ENCODE assay signal across 7 cellular contexts in genomic region chr19:1886360-1886759, GRCh38. TPM values are rescaled to one million over a fixed set of nuclear protein-coding genes. Genes with fewer than 3 reads are reported as not detected.
DNase-seq lines count a peak whose midpoint lies in the region; ATAC-seq, FAIRE-seq and TF ChIP-seq lines count a peak whose summit lies in the region.
"Not testable (repeated sequence)": the region's sequence is repeated elsewhere in the genome, so short reads cannot be mapped to it uniquely, and the experiment has no call there.

No MANE protein-coding gene starts in this region.

- H3K79me2 ChIP-seq in K562 (ENCODE audit: control insufficient read depth, insufficient read depth, low read length): peaks cover 36% of the 10 kb centered on the region
- peaks cover 34% of the 10 kb centered on the region for H3K79me2 ChIP-seq in neural progenitor cell (ENCODE audit: low read depth)

- H3K27ac Mint-ChIP-seq in CD4-positive, alpha-beta memory T cell: peak overlapping the region in 4 of 7 donors; percentile 83 to 100 (median 88)
- H3K27ac Mint-ChIP-seq in neural progenitor cell: not testable (repeated sequence)

- ATAC-seq in K562: not testable (repeated sequence)

- WGBS in K562 (ENCODE audit: insufficient coverage, low coverage, missing lambda C conversion rate): 96% methylated on average over 15 of the region's 15 CpGs

- not testable (repeated sequence) for H3K27me3 Mint-ChIP-seq in CD4-positive, alpha-beta memory T cell
- peaks cover 15% of the 10 kb centered on the region for H3K27me3 Mint-ChIP-seq in neural progenitor cell (ENCODE audit: insufficient read depth, low read depth)

- H2AFZ ChIP-seq in K562 (ENCODE audit: low read depth, low read length); neural progenitor cell (replicated peaks): not testable (repeated sequence)

- peaks cover 14% of the 10 kb centered on the region for H3K9me1 ChIP-seq in K562 (ENCODE audit: control insufficient read depth, insufficient read depth, low read length)

- peaks cover 28% of the 10 kb centered on the region for H4K20me1 ChIP-seq in BLaER1
- H4K20me1 ChIP-seq in K562 (replicated peaks; ENCODE audit: control insufficient read depth, insufficient read depth, low read length): peaks cover 33% of the 10 kb centered on the region; the same call in 1 of the 2 replicates
- H4K20me1 ChIP-seq in neural progenitor cell (ENCODE audit: low read depth): peaks cover 27% of the 10 kb centered on the region

- H3K4me3 ChIP-seq in BLaER1; CD4-positive, alpha-beta memory T cell (ENCODE audit: low read length in 2 of 2); K562; left ventricle myocardium inferior; neural progenitor cell; uterus: not testable (repeated sequence)

- not testable (repeated sequence) for FAIRE-seq in K562 (lab: Jason Lieb, UNC)

- H3K36me3 Mint-ChIP-seq in CD4-positive, alpha-beta memory T cell: peaks cover 3 to 23% of the 10 kb centered on the region in 2 donors
- H3K36me3 Mint-ChIP-seq in neural progenitor cell: not testable (repeated sequence)

- not testable (repeated sequence) for BruUV-seq in K562 (replicated peaks; lab: Mats Ljungman, UMichigan)

- peaks cover 13 to 35% (median 31%) of the 10 kb centered on the region in 4 donors for H3K4me1 Mint-ChIP-seq in CD4-positive, alpha-beta memory T cell
- peaks cover 31% of the 10 kb centered on the region for H3K4me1 Mint-ChIP-seq in neural progenitor cell

- H3K27ac ChIP-seq in BLaER1; CD4-positive, alpha-beta memory T cell (ENCODE audit: low read depth, low read length); K562 (ENCODE audit: extremely low read depth, low read depth, low read length); neural progenitor cell: not testable (repeated sequence)
- H3K27ac ChIP-seq in RWPE1 (peak overlapping the region; percentile 82), left ventricle myocardium inferior (replicated peaks) (peak overlapping the region; percentile 58), uterus (peak overlapping the region; percentile 34 to 87)

- not testable (repeated sequence) for TF ChIP-seq EP300 in K562 (IDR thresholded peaks at IDR 0.05; ENCODE audit: low read length)

- not testable (repeated sequence) for H3K9me3 Mint-ChIP-seq in CD4-positive, alpha-beta memory T cell; neural progenitor cell

- CTCF ChIA-PET in CD4-positive, alpha-beta memory T cell (lab: Charles Lee; ENCODE audit: partially characterized antibody): interaction anchor here (1.2 kb wide), 1 partner anchor 8 kb away, joined by 4 read pairs; no protein-coding TSS in a partner anchor
- CTCF ChIA-PET in RWPE1 (lab: Yijun Ruan, JAX): interaction anchor here (0.7 kb wide), 1 partner anchor 217 kb away, joined by 4 read pairs; no protein-coding TSS in a partner anchor
- CTCF ChIA-PET in K562 (lab: Yijun Ruan, JAX; ENCODE audit: low intra/inter-chr PET ratio): not testable (repeated sequence)

- not testable (repeated sequence) for DNase-seq in CD4-positive, alpha-beta memory T cell; RWPE1 (ENCODE audit: low spot score); K562 (ENCODE audit: extremely low read depth in 1 of 4, low spot score in 3 of 4); left ventricle myocardium inferior; neural progenitor cell (ENCODE audit: low spot score); uterus

- POLR2A ChIA-PET in CD4-positive, alpha-beta memory T cell (lab: Charles Lee; ENCODE audit: partially characterized antibody): interaction anchor here (4.2 to 7.8 kb wide), 3 partner anchors 11 to 29 kb away, joined by 33 to 81 read pairs (median 41); no protein-coding TSS in a partner anchor
- POLR2A ChIA-PET in RWPE1 (lab: Yijun Ruan, JAX; ENCODE audit: low non-redundant PET): not testable (repeated sequence)
- POLR2A ChIA-PET in K562 (lab: Yijun Ruan, JAX): interaction anchor here (0.7 kb wide), 1 partner anchor 11 kb away, joined by 5 read pairs; no protein-coding TSS in a partner anchor

- not testable (repeated sequence) for H3K36me3 ChIP-seq in BLaER1; CD4-positive, alpha-beta memory T cell (ENCODE audit: insufficient read depth, low read length); left ventricle myocardium inferior; neural progenitor cell; uterus
- peaks cover 20% of the 10 kb centered on the region; the same call in 2 of the 3 replicates for H3K36me3 ChIP-seq in K562 (ENCODE audit: control insufficient read depth, insufficient read depth, low read length)

- not testable (repeated sequence) for H3K27me3 ChIP-seq in BLaER1; CD4-positive, alpha-beta memory T cell (ENCODE audit: insufficient read depth, low read length); K562 (ENCODE audit: control insufficient read depth in 2 of 2, insufficient read depth in 2 of 2, low read length in 2 of 2); left ventricle myocardium inferior (ENCODE audit: low read depth); neural progenitor cell; uterus

- H3K4me2 ChIP-seq in BLaER1: peak overlapping the region; percentile 32
- H3K4me2 ChIP-seq in K562 (ENCODE audit: insufficient read depth, low read length); neural progenitor cell: not testable (repeated sequence)

- intact Hi-C loops in CD4-positive, alpha-beta memory T cell (cut with micrococcal nuclease); K562 (cut with micrococcal nuclease); left ventricle myocardium inferior (cut with micrococcal nuclease); uterus (cut with DNase I; ENCODE audit: low total_unique reads): not testable (repeated sequence)

- H3K9me3 ChIP-seq in BLaER1; CD4-positive, alpha-beta memory T cell (ENCODE audit: control insufficient read depth in 1 of 2, low read length in 2 of 2); K562 (replicated peaks; ENCODE audit: control insufficient read depth, insufficient read depth, low read depth, low read length); left ventricle myocardium inferior (replicated peaks); neural progenitor cell (ENCODE audit: low read depth); uterus: not testable (repeated sequence)

- not testable (repeated sequence) for H3K9ac ChIP-seq in BLaER1; K562 (ENCODE audit: insufficient read depth in 1 of 2, low read depth in 2 of 2, low read length in 2 of 2); neural progenitor cell

- not testable (repeated sequence) for TF ChIP-seq RAD21 in K562 (CRISPR knock-in tag; conservative IDR thresholded peaks at IDR 0.05 in 1 of 2, IDR thresholded peaks at IDR 0.05 in 1 of 2)

- TF ChIP-seq CTCF in RWPE1 (conservative IDR thresholded peaks at IDR 0.05; ENCODE audit: low read depth); K562 (IDR thresholded peaks at IDR 0.05 in 2 of 3, conservative IDR thresholded peaks at IDR 0.05 in 1 of 3; ENCODE audit: insufficient read depth in 2 of 3, low read depth in 1 of 3, low read length in 3 of 3); left ventricle myocardium inferior (IDR thresholded peaks at IDR 0.05; ENCODE audit: borderline replicate concordance); neural progenitor cell (IDR thresholded peaks at IDR 0.05); uterus (IDR thresholded peaks at IDR 0.05): not testable (repeated sequence)

- in situ Hi-C loops in K562 (cut with MboI): not testable (repeated sequence)

- H3K4me3 Mint-ChIP-seq in CD4-positive, alpha-beta memory T cell: not testable (repeated sequence)
- peak overlapping the region; percentile 89 for H3K4me3 Mint-ChIP-seq in neural progenitor cell

- H3F3A ChIP-seq in neural progenitor cell (ENCODE audit: low read depth): peaks cover 29% of the 10 kb centered on the region

- not testable (repeated sequence) for TF ChIP-seq POLR2A in K562 (conservative IDR thresholded peaks at IDR 0.05); uterus (IDR thresholded peaks at IDR 0.05)

- H3K4me1 ChIP-seq in BLaER1: peaks cover 55% of the 10 kb centered on the region
- peaks cover 31% of the 10 kb centered on the region for H3K4me1 ChIP-seq in CD4-positive, alpha-beta memory T cell (ENCODE audit: insufficient read depth, low read length)
- H3K4me1 ChIP-seq in K562 (replicated peaks in 1 of 2; ENCODE audit: control insufficient read depth in 2 of 2, insufficient read depth in 2 of 2, low read length in 2 of 2): peaks cover 31 to 62% of the 10 kb centered on the region in 2 experiments
- peaks cover 45% of the 10 kb centered on the region for H3K4me1 ChIP-seq in left ventricle myocardium inferior
- H3K4me1 ChIP-seq in neural progenitor cell: peaks cover 34% of the 10 kb centered on the region
- peaks cover 0 to 22% of the 10 kb centered on the region in 2 donors for H3K4me1 ChIP-seq in uterus

RNA-seq across cellular contexts. Expression of gene ABHD17A, which starts 1.1 kb away (rescaled TPM):
- total RNA-seq in CD4-positive, alpha-beta memory T cell: 100 to 1,000 TPM; 106 to 109 TPM
- 100 to 1,000 TPM; 138 to 204 TPM for polyA plus RNA-seq in CD4-positive, alpha-beta memory T cell
- total RNA-seq in K562 (2011; cell fraction: chromatin; rRNA removed; ENCODE audit: low replicate concordance): 29.4 and 87.9 TPM in 2 replicates
- 61.7 and 67.8 TPM in 2 replicates for total RNA-seq in K562 (2011; cell fraction: nucleolus; rRNA removed)
- total RNA-seq in K562 (2011; cell fraction: nucleoplasm; rRNA removed): 40.1 and 45.4 TPM in 2 replicates
- total RNA-seq in K562 (2014; rRNA removed) (135 and 157 TPM in 2 replicates), K562 (2014; rRNA removed; fragmentation: Illumina TruSeq; extraction: Trizol) (0.93 and 1.5 TPM in 2 replicates), K562 (2015; rRNA removed; fragmentation: Illumina TruSeq; extraction: Trizol) (18.9 and 26.5 TPM in 2 replicates), K562 (2021) (84.2 and 87.7 TPM in 2 replicates), left ventricle myocardium inferior (55.6 TPM), neural progenitor cell (ENCODE audit: low replicate concordance) (20.2 and 87.0 TPM in 2 replicates), uterus (100 to 1,000 TPM in 1 of 4 donors, 10 to 100 TPM in 3; 33.8 to 142 (median 63.7) TPM)
- polyA plus RNA-seq in K562 (2011; rRNA removed) (24.6 and 45.3 TPM in 2 replicates), K562 (2014; fragmentation: Illumina TruSeq; extraction: Trizol) (3.6 and 16.9 TPM in 2 replicates), K562 (2014; fragmentation: Nextera tagmentation; extraction: Ambion mirVana) (under 1 TPM in 1 of 2 experiments, not detected in 1; 0.04 TPM), K562 (2014; rRNA removed) (95.1 and 99.0 TPM in 2 replicates)
- 54.2 and 174 TPM in 2 replicates for polyA plus RNA-seq in K562 (2011; cell fraction: cytosol; rRNA removed)
- polyA plus RNA-seq in K562 (2011; cell fraction: nucleus; rRNA removed): 117 and 184 TPM in 2 replicates
- 47.5 and 74.5 TPM in 2 replicates for polyA plus RNA-seq in K562 (2012)
- 6.9 and 11.0 TPM in 2 replicates for polyA minus RNA-seq in K562 (2011; rRNA and poly(A)+ RNA removed)
- polyA minus RNA-seq in K562 (2011; cell fraction: cytosol; rRNA and poly(A)+ RNA removed): 26.1 and 39.4 TPM in 2 replicates
- polyA minus RNA-seq in K562 (2011; cell fraction: nucleus; rRNA and poly(A)+ RNA removed): 15.3 and 15.8 TPM in 2 replicates

RNA-seq across cellular contexts. Expression of gene ADAT3, which starts 18.8 kb away (rescaled TPM):
- 1 to 10 TPM; 3.7 to 4.9 TPM for total RNA-seq in CD4-positive, alpha-beta memory T cell
- 1 to 10 TPM; 1.4 to 3.9 TPM for polyA plus RNA-seq in CD4-positive, alpha-beta memory T cell
- total RNA-seq in K562 (2011; cell fraction: chromatin; rRNA removed; ENCODE audit: low replicate concordance): 6.3 and 20.5 TPM in 2 replicates
- 18.0 and 18.5 TPM in 2 replicates for total RNA-seq in K562 (2011; cell fraction: nucleolus; rRNA removed)
- total RNA-seq in K562 (2011; cell fraction: nucleoplasm; rRNA removed): 5.6 and 6.9 TPM in 2 replicates
- total RNA-seq in K562 (2014; rRNA removed) (7.8 and 10.4 TPM in 2 replicates), K562 (2014; rRNA removed; fragmentation: Illumina TruSeq; extraction: Trizol) (not detected in 2 replicates), K562 (2015; rRNA removed; fragmentation: Illumina TruSeq; extraction: Trizol) (0.72 and 1.7 TPM in 2 replicates), K562 (2021) (15.1 and 15.6 TPM in 2 replicates), left ventricle myocardium inferior (1.8 TPM), neural progenitor cell (ENCODE audit: low replicate concordance) (2.4 and 6.5 TPM in 2 replicates), uterus (1 to 10 TPM; 1.0 to 5.5 (median 2.8) TPM)
- polyA plus RNA-seq in K562 (2011; rRNA removed) (0.67 and 1.1 TPM in 2 replicates), K562 (2014; fragmentation: Illumina TruSeq; extraction: Trizol) (0.68 TPM in 1 of 2 replicates, not detected in the other), K562 (2014; fragmentation: Nextera tagmentation; extraction: Ambion mirVana) (not detected), K562 (2014; rRNA removed) (9.2 and 10.2 TPM in 2 replicates)
- polyA plus RNA-seq in K562 (2011; cell fraction: cytosol; rRNA removed): 1.1 and 11.4 TPM in 2 replicates
- polyA plus RNA-seq in K562 (2011; cell fraction: nucleus; rRNA removed): 3.3 and 11.9 TPM in 2 replicates
- polyA plus RNA-seq in K562 (2012): 6.8 and 6.9 TPM in 2 replicates
- polyA minus RNA-seq in K562 (2011; rRNA and poly(A)+ RNA removed): 0.18 and 0.21 TPM in 2 replicates
- 4.5 and 5.4 TPM in 2 replicates for polyA minus RNA-seq in K562 (2011; cell fraction: cytosol; rRNA and poly(A)+ RNA removed)
- 2.1 and 3.4 TPM in 2 replicates for polyA minus RNA-seq in K562 (2011; cell fraction: nucleus; rRNA and poly(A)+ RNA removed)

RNA-seq across cellular contexts. Expression of gene SCAMP4, which starts 18.8 kb away (rescaled TPM):
- total RNA-seq in CD4-positive, alpha-beta memory T cell: 10 to 100 TPM; 23.4 to 29.1 TPM
- polyA plus RNA-seq in CD4-positive, alpha-beta memory T cell: 10 to 100 TPM in 1 of 2 donors, 1 to 10 TPM in 1; 9.8 to 15.5 TPM
- total RNA-seq in K562 (2011; cell fraction: chromatin; rRNA removed; ENCODE audit: low replicate concordance): 53.4 and 162 TPM in 2 replicates
- total RNA-seq in K562 (2011; cell fraction: nucleolus; rRNA removed): 113 and 133 TPM in 2 replicates
- total RNA-seq in K562 (2011; cell fraction: nucleoplasm; rRNA removed): 92.1 and 94.1 TPM in 2 replicates
- 20.9 and 26.4 TPM in 2 replicates for total RNA-seq in K562 (2014; rRNA removed)
- 4.1 and 5.6 TPM in 2 replicates for total RNA-seq in K562 (2014; rRNA removed; fragmentation: Illumina TruSeq; extraction: Trizol)
- total RNA-seq in K562 (2015; rRNA removed; fragmentation: Illumina TruSeq; extraction: Trizol): 12.8 and 13.2 TPM in 2 replicates
- total RNA-seq in K562 (2021): 40.3 and 45.9 TPM in 2 replicates
- polyA plus RNA-seq in K562 (2011; rRNA removed): 6.7 and 8.9 TPM in 2 replicates
- 8.3 and 13.1 TPM in 2 replicates for polyA plus RNA-seq in K562 (2011; cell fraction: cytosol; rRNA removed)
- polyA plus RNA-seq in K562 (2011; cell fraction: nucleus; rRNA removed): 20.3 and 35.7 TPM in 2 replicates
- polyA plus RNA-seq in K562 (2012): 26.7 and 53.0 TPM in 2 replicates
- polyA plus RNA-seq in K562 (2014; fragmentation: Illumina TruSeq; extraction: Trizol): 15.2 and 26.1 TPM in 2 replicates
- polyA plus RNA-seq in K562 (2014; fragmentation: Nextera tagmentation; extraction: Ambion mirVana): under 1 TPM; 0.81 to 0.89 TPM
- polyA plus RNA-seq in K562 (2014; rRNA removed): 17.1 and 19.3 TPM in 2 replicates
- 3.4 and 5.9 TPM in 2 replicates for polyA minus RNA-seq in K562 (2011; rRNA and poly(A)+ RNA removed)
- polyA minus RNA-seq in K562 (2011; cell fraction: cytosol; rRNA and poly(A)+ RNA removed): 13.0 and 23.2 TPM in 2 replicates
- polyA minus RNA-seq in K562 (2011; cell fraction: nucleus; rRNA and poly(A)+ RNA removed): 12.0 and 13.3 TPM in 2 replicates
- total RNA-seq in left ventricle myocardium inferior: 16.2 TPM
- 11.5 and 67.6 TPM in 2 replicates for total RNA-seq in neural progenitor cell (ENCODE audit: low replicate concordance)
- total RNA-seq in uterus: 10 to 100 TPM in 3 of 4 donors, 1 to 10 TPM in 1; 9.5 to 68.9 (median 28.0) TPM

RNA-seq across cellular contexts. Expression of gene KLF16, which starts 23.0 kb away (rescaled TPM):
- 10 to 100 TPM; 17.9 to 19.3 TPM for total RNA-seq in CD4-positive, alpha-beta memory T cell
- 1 to 10 TPM in 1 of 2 donors, under 1 TPM in 1; 0.39 to 1.3 TPM for polyA plus RNA-seq in CD4-positive, alpha-beta memory T cell
- 5.8 and 14.0 TPM in 2 replicates for total RNA-seq in K562 (2011; cell fraction: chromatin; rRNA removed; ENCODE audit: low replicate concordance)
- total RNA-seq in K562 (2011; cell fraction: nucleolus; rRNA removed): 11.7 and 16.7 TPM in 2 replicates
- 6.4 and 7.5 TPM in 2 replicates for total RNA-seq in K562 (2011; cell fraction: nucleoplasm; rRNA removed)
- total RNA-seq in K562 (2014; rRNA removed) (15.5 and 22.0 TPM in 2 replicates), K562 (2014; rRNA removed; fragmentation: Illumina TruSeq; extraction: Trizol) (3.4 and 3.8 TPM in 2 replicates), K562 (2015; rRNA removed; fragmentation: Illumina TruSeq; extraction: Trizol) (7.9 and 9.4 TPM in 2 replicates), K562 (2021) (59.1 and 60.4 TPM in 2 replicates), left ventricle myocardium inferior (6.4 TPM), neural progenitor cell (ENCODE audit: low replicate concordance) (1.0 and 4.8 TPM in 2 replicates), uterus (10 to 100 TPM in 1 of 4 donors, 1 to 10 TPM in 1, under 1 TPM in 1, not detected in 1; 0.26 to 17.7 (median 3.9) TPM)
- polyA plus RNA-seq in K562 (2011; rRNA removed) (3.7 and 4.8 TPM in 2 replicates), K562 (2014; fragmentation: Illumina TruSeq; extraction: Trizol) (6.8 and 13.1 TPM in 2 replicates), K562 (2014; fragmentation: Nextera tagmentation; extraction: Ambion mirVana) (under 1 TPM; 0.04 to 0.10 TPM), K562 (2014; rRNA removed) (15.4 and 27.5 TPM in 2 replicates)
- polyA plus RNA-seq in K562 (2011; cell fraction: cytosol; rRNA removed): 7.1 and 44.8 TPM in 2 replicates
- polyA plus RNA-seq in K562 (2011; cell fraction: nucleus; rRNA removed): 14.2 and 29.1 TPM in 2 replicates
- polyA plus RNA-seq in K562 (2012): 20.8 and 23.7 TPM in 2 replicates
- 1.0 and 1.3 TPM in 2 replicates for polyA minus RNA-seq in K562 (2011; rRNA and poly(A)+ RNA removed)
- 15.0 and 25.4 TPM in 2 replicates for polyA minus RNA-seq in K562 (2011; cell fraction: cytosol; rRNA and poly(A)+ RNA removed)
- polyA minus RNA-seq in K562 (2011; cell fraction: nucleus; rRNA and poly(A)+ RNA removed): 5.8 and 6.6 TPM in 2 replicates

RNA-seq across cellular contexts. Expression of gene REXO1, which starts 38.1 kb away (rescaled TPM):
- 10 to 100 TPM; 57.1 to 57.3 TPM for total RNA-seq in CD4-positive, alpha-beta memory T cell
- 10 to 100 TPM in 1 of 2 donors, 1 to 10 TPM in 1; 1.5 to 11.9 TPM for polyA plus RNA-seq in CD4-positive, alpha-beta memory T cell
- total RNA-seq in K562 (2011; cell fraction: chromatin; rRNA removed; ENCODE audit: low replicate concordance): 46.7 and 163 TPM in 2 replicates
- total RNA-seq in K562 (2011; cell fraction: nucleolus; rRNA removed): 112 and 114 TPM in 2 replicates
- 55.0 and 57.6 TPM in 2 replicates for total RNA-seq in K562 (2011; cell fraction: nucleoplasm; rRNA removed)
- total RNA-seq in K562 (2014; rRNA removed) (15.8 and 21.9 TPM in 2 replicates), K562 (2014; rRNA removed; fragmentation: Illumina TruSeq; extraction: Trizol) (3.5 and 4.5 TPM in 2 replicates), K562 (2015; rRNA removed; fragmentation: Illumina TruSeq; extraction: Trizol) (15.8 and 20.8 TPM in 2 replicates), K562 (2021) (52.4 and 63.3 TPM in 2 replicates), left ventricle myocardium inferior (17.7 TPM), neural progenitor cell (ENCODE audit: low replicate concordance) (12.8 and 38.7 TPM in 2 replicates), uterus (10 to 100 TPM in 2 of 4 donors, 1 to 10 TPM in 2; 1.5 to 67.4 (median 25.1) TPM)
- polyA plus RNA-seq in K562 (2011; rRNA removed) (14.6 and 21.5 TPM in 2 replicates), K562 (2014; fragmentation: Illumina TruSeq; extraction: Trizol) (16.7 and 40.7 TPM in 2 replicates), K562 (2014; fragmentation: Nextera tagmentation; extraction: Ambion mirVana) (under 1 TPM; 0.04 to 0.29 TPM), K562 (2014; rRNA removed) (31.0 and 50.1 TPM in 2 replicates)
- polyA plus RNA-seq in K562 (2011; cell fraction: cytosol; rRNA removed): 17.4 and 27.3 TPM in 2 replicates
- polyA plus RNA-seq in K562 (2011; cell fraction: nucleus; rRNA removed): 56.5 and 100 TPM in 2 replicates
- 37.1 and 39.8 TPM in 2 replicates for polyA plus RNA-seq in K562 (2012)
- 7.4 and 11.2 TPM in 2 replicates for polyA minus RNA-seq in K562 (2011; rRNA and poly(A)+ RNA removed)
- 23.8 and 34.7 TPM in 2 replicates for polyA minus RNA-seq in K562 (2011; cell fraction: cytosol; rRNA and poly(A)+ RNA removed)
- 19.5 and 21.3 TPM in 2 replicates for polyA minus RNA-seq in K562 (2011; cell fraction: nucleus; rRNA and poly(A)+ RNA removed)
